8 cellular contexts compared by ENCODE assay signal in genomic region chr9:4796988-4797956, GRCh38. TPM values are rescaled to one million over a fixed set of nuclear protein-coding genes. Genes with fewer than 3 reads are reported as not detected.
A peak's percentile ranks its signal among the peaks of the same experiment; 100 is the strongest.
DNase-seq lines count a peak whose midpoint lies in the region; ATAC-seq and TF ChIP-seq lines count a peak whose summit lies in the region.

No MANE protein-coding gene starts in this region.

- H3K9me3 ChIP-seq in mucosa of descending colon = no peaks in the 10 kb centered on the region

- no peaks in the 10 kb centered on the region for H3K9me3 Mint-ChIP-seq in activated CD4-positive, alpha-beta memory T cell treated with anti-CD3 and anti-CD28 coated beads, Interleukin-2, amount 10 ng/mL, durations not matched to agents 7 days and 5 days

- H3K4me1 Mint-ChIP-seq in activated CD4-positive, alpha-beta memory T cell treated with anti-CD3 and anti-CD28 coated beads, Interleukin-2, amount 10 ng/mL, durations not matched to agents 7 days and 5 days = peaks cover 34% of the 10 kb centered on the region

- H3K4me3 ChIP-seq in AG10803 (ENCODE audit: low read length) (no peak overlapping the region), GM06990 (replicated peaks; ENCODE audit: low read depth, low read length) (0 out of 2 replicates have a peak overlapping the region, but pooled peaks have one; percentile 7), mucosa of descending colon (no peak overlapping the region)

- H3K27me3 Mint-ChIP-seq in activated CD4-positive, alpha-beta memory T cell treated with anti-CD3 and anti-CD28 coated beads, Interleukin-2, amount 10 ng/mL, durations not matched to agents 7 days and 5 days = no peaks in the 10 kb centered on the region

- TF ChIP-seq CTCF in AG10803 (conservative IDR thresholded peaks at IDR 0.05; ENCODE audit: low read length) = peak; percentile 85
- TF ChIP-seq CTCF in GM06990 (IDR thresholded peaks at IDR 0.05; ENCODE audit: insufficient read depth, low read length, poor library complexity, severe bottlenecking) = peak; percentile 84
- peak; percentile 25 for TF ChIP-seq CTCF in mucosa of descending colon (IDR thresholded peaks at IDR 0.05)

- H3K4me3 Mint-ChIP-seq in activated CD4-positive, alpha-beta memory T cell treated with anti-CD3 and anti-CD28 coated beads, Interleukin-2, amount 10 ng/mL, durations not matched to agents 7 days and 5 days = no peak overlapping the region

- CTCF ChIA-PET in activated CD4-positive, alpha-beta memory T cell treated with anti-CD3 and anti-CD28 coated beads, Interleukin-2, amount 10 ng/mL, durations not matched to agents 7 days and 5 days (lab: Charles Lee) = interaction anchor here (1.1 to 1.6 kb wide), 5 partner anchors 12 to 53 kb away, joined by 3 to 6 read pairs (median 3); no protein-coding TSS in a partner anchor

- peaks cover 10% of the 10 kb centered on the region for H3K36me3 Mint-ChIP-seq in activated CD4-positive, alpha-beta memory T cell treated with anti-CD3 and anti-CD28 coated beads, Interleukin-2, amount 10 ng/mL, durations not matched to agents 7 days and 5 days (ENCODE audit: low read depth)

- H3K27me3 ChIP-seq in GM06990 (replicated peaks; ENCODE audit: control insufficient read depth, insufficient read depth, low read length) = no peaks in the 10 kb centered on the region

- ATAC-seq in mucosa of descending colon (no peak), HG02763 (IDR thresholded peaks at IDR 0.05; ENCODE audit: unreplicated experiment) (no peak)

- peak; percentile 41 for DNase-seq in AG10803 (ENCODE audit: low read depth)
- no peak for DNase-seq in GM06990 (ENCODE audit: extremely low read depth, insufficient read length)
- DNase-seq in NCI-H446 (lab: John Stamatoyannopoulos, UW) = peak; percentile 53 to 60
- peak; percentile 38 for DNase-seq in cerebellum (ENCODE audit: low spot score)
- DNase-seq in mucosa of descending colon = peak in 1 of 3 donors; percentile 49
- no peak for DNase-seq in 8988T
- no peak for DNase-seq in activated CD4-positive, alpha-beta memory T cell treated with anti-CD3 and anti-CD28 coated beads, Interleukin-2, amount 10 ng/mL, durations not matched to agents 7 days and 5 days

- H3K27ac Mint-ChIP-seq in activated CD4-positive, alpha-beta memory T cell treated with anti-CD3 and anti-CD28 coated beads, Interleukin-2, amount 10 ng/mL, durations not matched to agents 7 days and 5 days = no peak overlapping the region

- intact Hi-C loops in mucosa of descending colon (cut with DNase I, micrococcal nuclease) = loop anchor here in 1 of 2 donors (10.0 kb wide), 1 partner anchor 188 kb away; the partner anchor contains the start of gene JAK2

- POLR2A ChIA-PET in activated CD4-positive, alpha-beta memory T cell treated with anti-CD3 and anti-CD28 coated beads, Interleukin-2, amount 10 ng/mL, durations not matched to agents 7 days and 5 days (lab: Charles Lee) = no interaction called here

- peaks cover 7% of the 10 kb centered on the region for H3K4me1 ChIP-seq in mucosa of descending colon (ENCODE audit: low read depth)

- no peaks in the 10 kb centered on the region for H3K36me3 ChIP-seq in GM06990 (ENCODE audit: control insufficient read depth, insufficient read depth, low read length)
- peaks cover 5% of the 10 kb centered on the region for H3K36me3 ChIP-seq in mucosa of descending colon (ENCODE audit: low read depth)

RNA-seq across cellular contexts. Expression of gene RCL1, which starts 4.5 kb away (rescaled TPM):
- total RNA-seq in cerebellum (26.4 TPM), mucosa of descending colon (10 to 100 TPM; 12.0 to 13.3 (median 12.4) TPM)
- total RNA-seq in activated CD4-positive, alpha-beta memory T cell treated with anti-CD3 and anti-CD28 coated beads, Interleukin-2, amount 10 ng/mL, durations not matched to agents 7 days and 5 days = 10 to 100 TPM; 11.5 to 12.3 TPM

RNA-seq across cellular contexts. Expression of gene AK3, which starts 56.3 kb away (rescaled TPM):
- 37.5 TPM for total RNA-seq in cerebellum
- 10 to 100 TPM; 71.4 to 86.8 (median 74.0) TPM for total RNA-seq in mucosa of descending colon
- total RNA-seq in activated CD4-positive, alpha-beta memory T cell treated with anti-CD3 and anti-CD28 coated beads, Interleukin-2, amount 10 ng/mL, durations not matched to agents 7 days and 5 days = 10 to 100 TPM; 34.0 to 34.6 TPM

Comparison
In these comparisons a context has a peak if more than half of its experiments do, and no peak if none do; other contexts are left out.
1. DNase-seq: peak in AG10803 (single experiment), NCI-H446 (2 of 2) and cerebellum (single experiment); none in GM06990 (single experiment), 8988T (single experiment) and activated CD4-positive, alpha-beta memory T cell treated with anti-CD3 and anti-CD28 coated beads, Interleukin-2, amount 10 ng/mL, durations not matched to agents 7 days and 5 days (single experiment).
2. CTCF ChIP-seq: peak in every context shown above with its lines; median percentile 85 in AG10803; 84 in GM06990; 25 in mucosa of descending colon.